In the genomic region with DNA sequence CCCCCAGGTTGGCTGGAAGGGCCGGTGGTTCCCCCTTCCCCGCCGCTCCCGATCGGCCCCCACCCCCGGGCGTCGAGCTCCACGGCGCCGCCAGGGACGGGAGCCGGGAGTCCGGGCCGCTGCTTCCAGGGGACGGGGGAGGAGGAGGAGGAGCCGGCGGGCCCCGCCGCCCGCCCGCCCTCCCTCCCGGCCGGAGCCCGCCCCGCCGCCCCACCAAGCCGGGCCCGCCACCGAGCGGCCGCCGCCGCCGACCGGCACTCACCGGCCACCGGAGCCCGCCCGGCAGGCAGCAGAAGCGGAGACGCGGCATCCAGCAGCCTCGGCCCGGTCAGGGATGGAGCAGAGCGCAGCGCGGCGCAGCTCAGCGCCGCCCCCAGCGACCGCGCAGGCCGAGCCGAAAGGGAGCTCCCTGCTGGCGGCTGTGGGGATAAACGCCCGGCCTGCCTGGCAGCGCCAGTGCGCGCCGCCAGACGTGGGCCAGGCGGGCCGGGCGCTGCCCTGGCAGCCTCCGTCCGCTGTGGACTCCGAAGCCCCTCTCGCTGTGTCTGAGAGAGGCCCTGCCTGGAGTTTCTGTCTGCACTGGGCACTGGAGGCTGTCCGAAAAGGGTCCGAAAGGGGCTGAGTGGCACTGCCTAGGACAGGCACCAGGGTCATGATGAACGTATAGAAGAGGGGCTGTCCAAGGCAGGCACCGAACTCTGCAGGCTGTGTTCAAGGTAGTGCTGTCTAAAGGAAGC, we compare ENCODE assay signal across 8 cellular contexts. TPM values are rescaled to one million over a fixed set of nuclear protein-coding genes. Genes with fewer than 3 reads are reported as not detected.
DNase-seq lines count a peak whose midpoint lies in the region; ATAC-seq, FAIRE-seq and TF ChIP-seq lines count a peak whose summit lies in the region.

A gene with protein sequence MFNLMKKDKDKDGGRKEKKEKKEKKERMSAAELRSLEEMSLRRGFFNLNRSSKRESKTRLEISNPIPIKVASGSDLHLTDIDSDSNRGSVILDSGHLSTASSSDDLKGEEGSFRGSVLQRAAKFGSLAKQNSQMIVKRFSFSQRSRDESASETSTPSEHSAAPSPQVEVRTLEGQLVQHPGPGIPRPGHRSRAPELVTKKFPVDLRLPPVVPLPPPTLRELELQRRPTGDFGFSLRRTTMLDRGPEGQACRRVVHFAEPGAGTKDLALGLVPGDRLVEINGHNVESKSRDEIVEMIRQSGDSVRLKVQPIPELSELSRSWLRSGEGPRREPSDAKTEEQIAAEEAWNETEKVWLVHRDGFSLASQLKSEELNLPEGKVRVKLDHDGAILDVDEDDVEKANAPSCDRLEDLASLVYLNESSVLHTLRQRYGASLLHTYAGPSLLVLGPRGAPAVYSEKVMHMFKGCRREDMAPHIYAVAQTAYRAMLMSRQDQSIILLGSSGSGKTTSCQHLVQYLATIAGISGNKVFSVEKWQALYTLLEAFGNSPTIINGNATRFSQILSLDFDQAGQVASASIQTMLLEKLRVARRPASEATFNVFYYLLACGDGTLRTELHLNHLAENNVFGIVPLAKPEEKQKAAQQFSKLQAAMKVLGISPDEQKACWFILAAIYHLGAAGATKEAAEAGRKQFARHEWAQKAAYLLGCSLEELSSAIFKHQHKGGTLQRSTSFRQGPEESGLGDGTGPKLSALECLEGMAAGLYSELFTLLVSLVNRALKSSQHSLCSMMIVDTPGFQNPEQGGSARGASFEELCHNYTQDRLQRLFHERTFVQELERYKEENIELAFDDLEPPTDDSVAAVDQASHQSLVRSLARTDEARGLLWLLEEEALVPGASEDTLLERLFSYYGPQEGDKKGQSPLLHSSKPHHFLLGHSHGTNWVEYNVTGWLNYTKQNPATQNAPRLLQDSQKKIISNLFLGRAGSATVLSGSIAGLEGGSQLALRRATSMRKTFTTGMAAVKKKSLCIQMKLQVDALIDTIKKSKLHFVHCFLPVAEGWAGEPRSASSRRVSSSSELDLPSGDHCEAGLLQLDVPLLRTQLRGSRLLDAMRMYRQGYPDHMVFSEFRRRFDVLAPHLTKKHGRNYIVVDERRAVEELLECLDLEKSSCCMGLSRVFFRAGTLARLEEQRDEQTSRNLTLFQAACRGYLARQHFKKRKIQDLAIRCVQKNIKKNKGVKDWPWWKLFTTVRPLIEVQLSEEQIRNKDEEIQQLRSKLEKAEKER (N-terminal part only) (minus strand): TSS at position 348 of the 737 bp plus-strand sequence. CDS start 13,458 bp downstream, outside the sequence.

- peak; percentile 68 for DNase-seq in NT2/D1 (ENCODE audit: low read depth, low spot score)
- DNase-seq in activated CD8-positive, alpha-beta memory T cell treated with anti-CD3 and anti-CD28 coated beads, Interleukin-2, amount 50 U/mL, for 4 hours: peak; percentile 80
- peak; percentile 74 for DNase-seq in endothelial cell of umbilical vein (ENCODE audit: low read depth, low spot score)
- DNase-seq in midbrain (lab: John Stamatoyannopoulos, UW): peak; percentile 89
- DNase-seq in stimulated activated CD8-positive, alpha-beta memory T cell treated with anti-CD3 and anti-CD28 coated beads, Interleukin-2, amount 100 ng/mL, for 1 hour (ENCODE audit: low read depth in 2 of 2): peak; percentile 54 to 63

- peaks cover 53% of the 10 kb centered on the region for H3K4me1 ChIP-seq in BLaER1
- peaks cover 21% of the 10 kb centered on the region for H3K4me1 ChIP-seq in NT2/D1 (ENCODE audit: insufficient read depth, insufficient read length)
- H3K4me1 ChIP-seq in endothelial cell of umbilical vein (ENCODE audit: control insufficient read depth, extremely low read depth, insufficient read depth, low read length): peaks cover 11% of the 10 kb centered on the region

- intact Hi-C loops in endothelial cell of umbilical vein (cut with micrococcal nuclease): loop anchor here (1.0 kb wide), 2 partner anchors 32 to 39 kb away; no protein-coding TSS in a partner anchor

- H3K9me3 ChIP-seq in BLaER1: peaks cover 11% of the 10 kb centered on the region
- peaks cover 4% of the 10 kb centered on the region; the same call in 1 of the 2 replicates for H3K9me3 ChIP-seq in NT2/D1 (ENCODE audit: insufficient read depth, low read length)
- no peaks in the 10 kb centered on the region for H3K9me3 ChIP-seq in endothelial cell of umbilical vein (replicated peaks; ENCODE audit: control insufficient read depth, insufficient read depth, low read length)

- H3K4me2 ChIP-seq in BLaER1: peak within 1 kb of the TSS; percentile 98
- peak within 1 kb of the TSS; percentile 59 for H3K4me2 ChIP-seq in endothelial cell of umbilical vein (ENCODE audit: insufficient read depth, low read length)

- H3K9ac ChIP-seq in BLaER1 (peak within 1 kb of the TSS; percentile 77), NT2/D1 (ENCODE audit: insufficient read length, low read depth) (peak within 1 kb of the TSS; percentile 85), endothelial cell of umbilical vein (replicated peaks; ENCODE audit: extremely low read depth, insufficient read depth, low read length) (no peak within 1 kb of the TSS)

- no TSS peak for BruUV-seq in endothelial cell of umbilical vein (replicated peaks; lab: Mats Ljungman, UMichigan)

- peak; percentile 84 for ATAC-seq in GM19324 (IDR thresholded peaks at IDR 0.05; ENCODE audit: low FRiP score, unreplicated experiment)
- peak; percentile 48 for ATAC-seq in HG03558 (IDR thresholded peaks at IDR 0.05; ENCODE audit: extremely low read depth, unreplicated experiment)

- CTCF ChIA-PET in endothelial cell of umbilical vein (lab: Charles Lee): interaction anchor here (0.5 to 8.8 kb wide), 44 partner anchors 8 to 248 kb away, joined by 3 to 242 read pairs (median 6); partner anchors contain the start of gene PHF12

- H3K27ac ChIP-seq in BLaER1 (peak within 1 kb of the TSS; percentile 61), endothelial cell of umbilical vein (ENCODE audit: insufficient read depth, low read depth, low read length) (no peak within 1 kb of the TSS)

- H3K4me3 ChIP-seq in BLaER1 (peak within 1 kb of the TSS; percentile 72), NT2/D1 (ENCODE audit: insufficient read length, low read depth) (peak within 1 kb of the TSS; percentile 54), endothelial cell of umbilical vein (replicated peaks in 1 of 3; ENCODE audit: insufficient read depth in 1 of 3, low read depth in 1 of 3, low read length in 3 of 3) (peak within 1 kb of the TSS; percentile 9 to 61 (median 42))

- TF ChIP-seq POLR2A in endothelial cell of umbilical vein (IDR thresholded peaks at IDR 0.05; ENCODE audit: low read depth, low read length): no peak

- peak; percentile 89 for FAIRE-seq in endothelial cell of umbilical vein (lab: Jason Lieb, UNC)

- H3K27me3 ChIP-seq in BLaER1 (no peaks in the 10 kb centered on the region), NT2/D1 (ENCODE audit: insufficient read depth, insufficient read length) (peaks cover 15% of the 10 kb centered on the region), endothelial cell of umbilical vein (ENCODE audit: control insufficient read depth in 2 of 2, insufficient read depth in 2 of 2, low read length in 2 of 2) (no peaks in the 10 kb centered on the region)

- H3K79me2 ChIP-seq in endothelial cell of umbilical vein (ENCODE audit: control insufficient read depth, insufficient read depth, low read length): no peaks in the 10 kb centered on the region

- peak within 1 kb of the TSS; percentile 92 for H2AFZ ChIP-seq in endothelial cell of umbilical vein (ENCODE audit: low read depth, low read length)

- TF ChIP-seq CTCF in endothelial cell of umbilical vein (IDR thresholded peaks at IDR 0.05; ENCODE audit: extremely low read depth in 1 of 2, insufficient read depth in 1 of 2, low read depth in 1 of 2, low read length in 2 of 2): peak; percentile 88 to 90

- H3K36me3 ChIP-seq in BLaER1 (no peaks in the 10 kb centered on the region), NT2/D1 (ENCODE audit: insufficient read depth, insufficient read length, low read length) (no peaks in the 10 kb centered on the region), endothelial cell of umbilical vein (ENCODE audit: control insufficient read depth in 2 of 2, extremely low read depth in 1 of 2, insufficient read depth in 2 of 2, low read length in 2 of 2) (no peaks in the 10 kb centered on the region)

- no peaks in the 10 kb centered on the region for H3K9me1 ChIP-seq in endothelial cell of umbilical vein (replicated peaks; ENCODE audit: control insufficient read depth, extremely low read depth, insufficient read depth, low read length)

- POLR2A ChIA-PET in endothelial cell of umbilical vein (lab: Charles Lee): interaction anchor here (0.6 to 1.0 kb wide), 4 partner anchors 9 to 114 kb away, joined by 3 to 5 read pairs (median 4); partner anchors contain the start of gene NUFIP2

- 0 out of 2 replicates have a peak, but pooled peaks cover 5% of the 10 kb centered on the region for H4K20me1 ChIP-seq in BLaER1
- H4K20me1 ChIP-seq in endothelial cell of umbilical vein (replicated peaks; ENCODE audit: control insufficient read depth, extremely low read depth, insufficient read depth, low read length): no peaks in the 10 kb centered on the region

- dilution Hi-C loops in endothelial cell of umbilical vein (cut with MboI; ENCODE audit: extremely low pct_ligation_motif_present, low sequenced_read_pairs): no loop called here

TF ChIP-seq in endothelial cell of umbilical vein, 7 proteins besides CTCF, POLR2A, EP300 and RAD21:
- TF ChIP-seq GATA2 (IDR thresholded peaks at IDR 0.05; ENCODE audit: insufficient read depth, insufficient read length, low read depth, low read length) (no peak), POLR2AphosphoS5 (IDR thresholded peaks at IDR 0.05; ENCODE audit: insufficient read depth, low read depth, low read length) (peak; percentile 44), MYC (IDR thresholded peaks at IDR 0.05; ENCODE audit: low read depth, low read length) (no peak), FOS (IDR thresholded peaks at IDR 0.05; ENCODE audit: borderline replicate concordance, insufficient read depth, low read length) (no peak), MAX (IDR thresholded peaks at IDR 0.05; ENCODE audit: insufficient read depth, insufficient read length) (no peak)

RNA-seq across cellular contexts. Expression of the gene that starts here (rescaled TPM):
- 20.6 and 28.3 TPM in 2 replicates for total RNA-seq in endothelial cell of umbilical vein
- polyA plus RNA-seq in endothelial cell of umbilical vein: 3.9 and 4.5 TPM in 2 replicates
- polyA plus RNA-seq in endothelial cell of umbilical vein (2011; cell fraction: cytosol; rRNA removed): 3.7 and 4.6 TPM in 2 replicates
- polyA plus RNA-seq in endothelial cell of umbilical vein (2011; cell fraction: nucleus; rRNA removed): 17.3 and 26.0 TPM in 2 replicates
- polyA plus RNA-seq in endothelial cell of umbilical vein (2012): 15.0 and 19.6 TPM in 2 replicates
- polyA minus RNA-seq in endothelial cell of umbilical vein: 17.9 and 22.6 TPM in 2 replicates
- polyA minus RNA-seq in endothelial cell of umbilical vein (2011; cell fraction: cytosol; rRNA and poly(A)+ RNA removed): 19.3 TPM
- 22.6 and 25.2 TPM in 2 replicates for polyA minus RNA-seq in endothelial cell of umbilical vein (2011; cell fraction: nucleus; rRNA and poly(A)+ RNA removed)
